ENCODE assay signal across 14 cellular contexts in genomic region chr2:157442136-157442535, GRCh38. TPM values are rescaled to one million over a fixed set of nuclear protein-coding genes. Genes with fewer than 3 reads are reported as not detected.
A peak's percentile ranks its signal among the peaks of the same experiment; 100 is the strongest.
DNase-seq lines count a peak whose midpoint lies in the region; ATAC-seq, FAIRE-seq and TF ChIP-seq lines count a peak whose summit lies in the region.
"Had no signal": no experiment of that assay in that cellular context is flagged by ENCODE, and none has a peak within 500 bp of the region (broad histone marks: within the 10 kb centered on the region; RNA-seq: fewer than 3 reads in every experiment).

No MANE protein-coding gene starts in this region.

- no peaks in the 10 kb centered on the region for H3K36me3 ChIP-seq in liver (ENCODE audit: control insufficient read depth in 4 of 4, insufficient read depth in 3 of 4, low read depth in 1 of 4, low read length in 3 of 4)
- H3K36me3 ChIP-seq in HepG2 (replicated peaks in 1 of 2; ENCODE audit: control insufficient read depth in 1 of 2, insufficient read depth in 2 of 2, low read length in 2 of 2), result no peaks in the 10 kb centered on the region
- H3K36me3 ChIP-seq in mucosa of rectum (ENCODE audit: control insufficient read depth in 2 of 2, insufficient read depth in 2 of 2, low read length in 2 of 2), result no peaks in the 10 kb centered on the region
- no peaks in the 10 kb centered on the region for H3K36me3 ChIP-seq in urinary bladder (ENCODE audit: insufficient read depth)
- no peaks in the 10 kb centered on the region for H3K36me3 ChIP-seq in sigmoid colon
- H3K36me3 ChIP-seq: BLaER1 had no signal

- ATAC-seq in HepG2 (no peak), GM18505 (IDR thresholded peaks at IDR 0.05; ENCODE audit: unreplicated experiment) (no peak)
- ATAC-seq: esophagus mucosa had no signal

- no peaks in the 10 kb centered on the region for H3K27me3 Mint-ChIP-seq in activated T-helper 1 cell treated with anti-CD3 and anti-CD28 coated beads, Interleukin-12 subunit alpha, Interleukin-12 subunit beta, Interleukin-2, Interleukin-4 antibody, amounts not matched to agents 30 ng/mL and 10 ng/mL and 1 ng/mL, durations not matched to agents 14 hours and 24 hours and 36 hours (ENCODE audit: insufficient read depth)
- H3K27me3 Mint-ChIP-seq: brain had no signal

- no peak for TF ChIP-seq EP300 in HepG2 (IDR thresholded peaks at IDR 0.05; ENCODE audit: low read depth in 2 of 2, low read length in 2 of 2)
- no peak for TF ChIP-seq EP300 in HepG2 (CRISPR knock-in tag; IDR thresholded peaks at IDR 0.05; ENCODE audit: borderline replicate concordance)
- no peak for TF ChIP-seq EP300 in sigmoid colon (IDR thresholded peaks at IDR 0.05)

- H4K20me1 ChIP-seq in HepG2 (ENCODE audit: insufficient read depth, low read length), result no peaks in the 10 kb centered on the region
- H4K20me1 ChIP-seq: BLaER1 had no signal

- no peaks in the 10 kb centered on the region for H3K79me2 ChIP-seq in HepG2 (ENCODE audit: insufficient read depth, low read length)

- H3K9me3 ChIP-seq in liver (ENCODE audit: control insufficient read depth in 4 of 4, low read length in 3 of 4) (no peaks in the 10 kb centered on the region), HepG2 (ENCODE audit: low read length) (no peaks in the 10 kb centered on the region), mucosa of rectum (ENCODE audit: control insufficient read depth in 2 of 2, low read length in 2 of 2) (no peaks in the 10 kb centered on the region), sigmoid colon (no peaks in the 10 kb centered on the region)
- H3K9me3 ChIP-seq: BLaER1 had no signal

- in situ Hi-C loops in HepG2 (cut with HindIII; ENCODE audit: extremely low pct_ligation_motif_present, low pct_unique_long_range_greater_than_20kb), result no loop called here

- no TSS peak for BruUV-seq in HepG2 (replicated peaks; lab: Mats Ljungman, UMichigan)

- peak overlapping the region; percentile 28 to 80 for H3K27ac ChIP-seq in liver (ENCODE audit: low read depth in 1 of 2, low read length in 2 of 2)
- H3K27ac ChIP-seq in HepG2 (ENCODE audit: extremely low read length, insufficient read depth, low read length), result no peak overlapping the region
- H3K27ac ChIP-seq in mucosa of rectum (ENCODE audit: low read depth in 2 of 2, low read length in 2 of 2), result peak overlapping the region; percentile 88 to 90
- no peak overlapping the region for H3K27ac ChIP-seq in urinary bladder (ENCODE audit: low read depth)
- peak overlapping the region in 2 of 4 donors; percentile 25 to 45 for H3K27ac ChIP-seq in sigmoid colon
- H3K27ac ChIP-seq: BLaER1, GM23248 had no signal

- H3K4me3 Mint-ChIP-seq in activated T-helper 1 cell treated with anti-CD3 and anti-CD28 coated beads, Interleukin-12 subunit alpha, Interleukin-12 subunit beta, Interleukin-2, Interleukin-4 antibody, amounts not matched to agents 30 ng/mL and 10 ng/mL and 1 ng/mL, durations not matched to agents 14 hours and 24 hours and 36 hours, result peak overlapping the region; percentile 98

- H3K4me1 ChIP-seq in liver (ENCODE audit: control insufficient read depth in 4 of 4, insufficient read depth in 4 of 4, low read length in 3 of 4) (peaks cover 0 to 3% (median 0%) of the 10 kb centered on the region in 4 donors), HepG2 (ENCODE audit: insufficient read depth, low read length) (no peaks in the 10 kb centered on the region), mucosa of rectum (ENCODE audit: control insufficient read depth in 2 of 2, insufficient read depth in 2 of 2, low read length in 2 of 2) (peaks cover 17 to 20% of the 10 kb centered on the region in 2 donors), urinary bladder (ENCODE audit: insufficient read depth) (no peaks in the 10 kb centered on the region), sigmoid colon (no peaks in the 10 kb centered on the region)

- TF ChIP-seq RAD21 in liver (IDR thresholded peaks at IDR 0.05), result no peak
- TF ChIP-seq RAD21 in HepG2 (CRISPR knock-in tag; IDR thresholded peaks at IDR 0.05), result no peak

- TF ChIP-seq POLR2A in HepG2 (IDR thresholded peaks at IDR 0.05; ENCODE audit: insufficient read depth in 1 of 2, low read depth in 2 of 2, low read length in 2 of 2) (no peak), sigmoid colon (IDR thresholded peaks at IDR 0.05) (no peak), GM18505 (IDR thresholded peaks at IDR 0.05; ENCODE audit: borderline replicate concordance, extremely low read depth, insufficient read depth, insufficient read length) (no peak)

- POLR2A ChIA-PET in HepG2 (lab: Yijun Ruan, JAX), result no interaction called here

- H3K27me3 ChIP-seq in liver (ENCODE audit: control insufficient read depth in 4 of 4, insufficient read depth in 4 of 4, low read length in 3 of 4) (no peaks in the 10 kb centered on the region), HepG2 (ENCODE audit: control insufficient read depth in 1 of 2, insufficient read depth in 2 of 2, low read length in 2 of 2) (peaks cover 0 to 6% of the 10 kb centered on the region in 2 experiments; a peak in 1 of 5 replicates), mucosa of rectum (ENCODE audit: control insufficient read depth in 2 of 2, insufficient read depth in 2 of 2, low read length in 2 of 2) (no peaks in the 10 kb centered on the region), sigmoid colon (no peaks in the 10 kb centered on the region)
- H3K27me3 ChIP-seq: BLaER1 had no signal

- no peaks in the 10 kb centered on the region for H3K9me3 Mint-ChIP-seq in activated T-helper 1 cell treated with anti-CD3 and anti-CD28 coated beads, Interleukin-12 subunit alpha, Interleukin-12 subunit beta, Interleukin-2, Interleukin-4 antibody, amounts not matched to agents 30 ng/mL and 10 ng/mL and 1 ng/mL, durations not matched to agents 14 hours and 24 hours and 36 hours
- H3K9me3 Mint-ChIP-seq: nephron had no signal

- TF ChIP-seq CTCF in liver (IDR thresholded peaks at IDR 0.05; ENCODE audit: low read depth, low read length, missing input control), result no peak
- TF ChIP-seq CTCF in HepG2 (CRISPR knock-in tag; IDR thresholded peaks at IDR 0.05), result no peak
- TF ChIP-seq CTCF in sigmoid colon (IDR thresholded peaks at IDR 0.05), result no peak

- no peak overlapping the region for H3K4me2 ChIP-seq in HepG2 (ENCODE audit: low read depth, low read length)
- H3K4me2 ChIP-seq: BLaER1 had no signal

- peaks cover 65% of the 10 kb centered on the region for H3K36me3 Mint-ChIP-seq in activated T-helper 1 cell treated with anti-CD3 and anti-CD28 coated beads, Interleukin-12 subunit alpha, Interleukin-12 subunit beta, Interleukin-2, Interleukin-4 antibody, amounts not matched to agents 30 ng/mL and 10 ng/mL and 1 ng/mL, durations not matched to agents 14 hours and 24 hours and 36 hours (ENCODE audit: low read depth)
- H3K36me3 Mint-ChIP-seq: brain had no signal

- CTCF ChIA-PET in HepG2 (lab: Yijun Ruan, JAX; ENCODE audit: low intra/inter-chr PET ratio, low total read pairs), result no interaction called here

- intact Hi-C loops in HepG2 (cut with micrococcal nuclease; ENCODE audit: unreplicated experiment) (no loop called here), sigmoid colon (cut with DNase I) (no loop called here)
- intact Hi-C loops in activated T-helper 1 cell treated with anti-CD3 and anti-CD28 coated beads, Interleukin-12 subunit alpha, Interleukin-12 subunit beta, Interleukin-2, Interleukin-4 antibody, amounts not matched to agents 30 ng/mL and 10 ng/mL and 1 ng/mL, durations not matched to agents 14 hours and 24 hours and 36 hours (cut with micrococcal nuclease), result loop anchor here (5.0 to 10.0 kb wide), 5 partner anchors 40 to 1100 kb away; partner anchors contain the start of gene ACVR1

- no peak for FAIRE-seq in HepG2 (lab: Jason Lieb, UNC)

- peaks cover 51% of the 10 kb centered on the region for H3K4me1 Mint-ChIP-seq in activated T-helper 1 cell treated with anti-CD3 and anti-CD28 coated beads, Interleukin-12 subunit alpha, Interleukin-12 subunit beta, Interleukin-2, Interleukin-4 antibody, amounts not matched to agents 30 ng/mL and 10 ng/mL and 1 ng/mL, durations not matched to agents 14 hours and 24 hours and 36 hours (ENCODE audit: low read depth)

- DNase-seq in HepG2 (ENCODE audit: low spot score), result no peak
- DNase-seq in activated T-helper 1 cell treated with anti-CD3 and anti-CD28 coated beads, Interleukin-12 subunit alpha, Interleukin-12 subunit beta, Interleukin-2, Interleukin-4 antibody, amounts not matched to agents 30 ng/mL and 10 ng/mL and 1 ng/mL, durations not matched to agents 14 hours and 24 hours and 36 hours (ENCODE audit: low spot score), result no peak
- DNase-seq in T-helper 9 cell, result no peak
- no peak for DNase-seq in sigmoid colon
- DNase-seq: GM23248, NCI-H1694 had no signal

- H3K4me3 ChIP-seq in liver (ENCODE audit: low read depth in 1 of 3, low read length in 3 of 3) (peak overlapping the region; percentile 17 to 40 (median 35)), HepG2 (replicated peaks in 1 of 3; ENCODE audit: insufficient read depth in 1 of 3, low read depth in 2 of 3, low read length in 3 of 3) (no peak overlapping the region), mucosa of rectum (ENCODE audit: low read length in 2 of 2) (peak overlapping the region; percentile 59 to 83), urinary bladder (ENCODE audit: low read depth, low read length) (peak overlapping the region; percentile 24), sigmoid colon (peak overlapping the region in 2 of 4 donors; percentile 8 to 30)
- H3K4me3 ChIP-seq: BLaER1, GM23248 had no signal

- H3K9ac ChIP-seq in liver (ENCODE audit: low read depth in 1 of 2, low read length in 2 of 2) (peak overlapping the region in 1 of 2 donors; percentile 88), HepG2 (ENCODE audit: insufficient read depth, low read depth, low read length) (no peak overlapping the region), mucosa of rectum (ENCODE audit: low read depth in 1 of 2, low read length in 2 of 2) (peak overlapping the region; percentile 66 to 78)
- H3K9ac ChIP-seq: BLaER1, GM23248 had no signal

- H2AFZ ChIP-seq in HepG2 (ENCODE audit: low read length), result no peak overlapping the region
- H2AFZ ChIP-seq: GM23248 had no signal

- peak overlapping the region; percentile 99 for H3K27ac Mint-ChIP-seq in activated T-helper 1 cell treated with anti-CD3 and anti-CD28 coated beads, Interleukin-12 subunit alpha, Interleukin-12 subunit beta, Interleukin-2, Interleukin-4 antibody, amounts not matched to agents 30 ng/mL and 10 ng/mL and 1 ng/mL, durations not matched to agents 14 hours and 24 hours and 36 hours

- WGBS in liver, result 73% methylated on average over 3 of the region's 3 CpGs
- WGBS in HepG2 (ENCODE audit: low lambda C conversion rate), result 6% methylated on average over 3 of the region's 3 CpGs
- WGBS in urinary bladder, result 67% methylated on average over 3 of the region's 3 CpGs
- WGBS in sigmoid colon, 2 donors, result 44 to 79% methylated on average over 3 of the region's 3 CpGs

RNA-seq across cellular contexts. Expression of gene CYTIP, which starts 1.8 kb away (rescaled TPM):
- total RNA-seq in liver, result 1 to 10 TPM; 2.4 to 5.5 TPM
- polyA plus RNA-seq in liver, result 1 to 10 TPM; 1.6 to 1.8 TPM
- not detected in 2 replicates for total RNA-seq in HepG2 (2016; rRNA removed; fragmentation: Illumina TruSeq; extraction: Trizol)
- total RNA-seq in HepG2 (2016; cell fraction: cytosol; rRNA removed; fragmentation: Illumina TruSeq; extraction: Trizol; ENCODE audit: low read depth), result not detected in 2 replicates
- total RNA-seq in HepG2 (2016; cell fraction: insoluble cytoplasmic fraction; rRNA removed; fragmentation: Illumina TruSeq; extraction: Trizol), result not detected in 2 replicates
- not detected in 2 replicates for total RNA-seq in HepG2 (2016; cell fraction: membrane; rRNA removed; fragmentation: Illumina TruSeq; extraction: Trizol)
- not detected in 2 replicates for total RNA-seq in HepG2 (2016; cell fraction: nucleus; rRNA removed; fragmentation: Illumina TruSeq; extraction: Trizol)
- polyA plus RNA-seq in HepG2 (2011; rRNA removed), result not detected in 2 replicates
- 0.03 TPM in 1 of 2 replicates, not detected in the other for polyA plus RNA-seq in HepG2 (2011; cell fraction: cytosol; rRNA removed)
- not detected in 2 replicates for polyA plus RNA-seq in HepG2 (2011; cell fraction: nucleus; rRNA removed)
- polyA plus RNA-seq in HepG2 (2012), result not detected in 2 replicates
- polyA plus RNA-seq in HepG2 (2016; cell fraction: cytosol; fragmentation: Illumina TruSeq; extraction: Trizol; ENCODE audit: low read depth), result not detected in 2 replicates
- not detected in 2 replicates for polyA plus RNA-seq in HepG2 (2016; cell fraction: insoluble cytoplasmic fraction; fragmentation: Illumina TruSeq; extraction: Trizol; ENCODE audit: low read depth)
- polyA plus RNA-seq in HepG2 (2016; cell fraction: membrane; fragmentation: Illumina TruSeq; extraction: Trizol; ENCODE audit: low read depth), result not detected in 2 replicates
- not detected in 2 replicates for polyA plus RNA-seq in HepG2 (2016; cell fraction: nucleus; fragmentation: Illumina TruSeq; extraction: Trizol; ENCODE audit: insufficient read depth, low read depth)
- 0.75 TPM in 1 of 2 replicates, not detected in the other for polyA minus RNA-seq in HepG2 (2011; rRNA and poly(A)+ RNA removed; ENCODE audit: low replicate concordance)
- polyA minus RNA-seq in HepG2 (2011; cell fraction: cytosol; rRNA and poly(A)+ RNA removed), result not detected in 2 replicates
- not detected in 2 replicates for polyA minus RNA-seq in HepG2 (2011; cell fraction: nucleus; rRNA and poly(A)+ RNA removed)
- 296 and 302 TPM in 2 replicates for total RNA-seq in activated T-helper 1 cell treated with anti-CD3 and anti-CD28 coated beads, Interleukin-12 subunit alpha, Interleukin-12 subunit beta, Interleukin-2, Interleukin-4 antibody, amounts not matched to agents 30 ng/mL and 10 ng/mL and 1 ng/mL, durations not matched to agents 14 hours and 24 hours and 36 hours
- total RNA-seq in urinary bladder, result 3.4 TPM
- polyA plus RNA-seq in urinary bladder, result 3.5 TPM
- 1 to 10 TPM; 2.5 to 4.3 (median 3.4) TPM for total RNA-seq in sigmoid colon
- polyA plus RNA-seq in sigmoid colon, result 10 to 100 TPM in 1 of 3 donors, 1 to 10 TPM in 2; 5.8 to 36.4 (median 6.6) TPM
- total RNA-seq: GM23248 had no signal
- polyA plus RNA-seq: GM23248 had no signal

Comparison
In these comparisons a context has a peak if more than half of its experiments do, and no peak if none do; other contexts are left out.
1. H3K27ac ChIP-seq: peak in liver (2 of 2) and mucosa of rectum (2 of 2); none in HepG2 (single experiment) and urinary bladder (single experiment).
2. H3K4me3 ChIP-seq: peak in liver (3 of 3), mucosa of rectum (2 of 2) and urinary bladder (single experiment); none in HepG2 (0 of 3).
3. RNA of gene CYTIP, which starts 1.8 kb away (total RNA-seq): 296 to 302 TPM in activated T-helper 1 cell treated with anti-CD3 and anti-CD28 coated beads, Interleukin-12 subunit alpha, Interleukin-12 subunit beta, Interleukin-2, Interleukin-4 antibody, amounts not matched to agents 30 ng/mL and 10 ng/mL and 1 ng/mL, durations not matched to agents 14 hours and 24 hours and 36 hours; 2.4 to 5.5 TPM in liver, 2.5 to 4.3 TPM in sigmoid colon, 3.4 TPM in urinary bladder (single experiment) and not detected in HepG2; every median in the first group is over 10 times any median in the second.